Comparison of ENCODE assay signal across 38 cellular contexts in the genomic region with DNA sequence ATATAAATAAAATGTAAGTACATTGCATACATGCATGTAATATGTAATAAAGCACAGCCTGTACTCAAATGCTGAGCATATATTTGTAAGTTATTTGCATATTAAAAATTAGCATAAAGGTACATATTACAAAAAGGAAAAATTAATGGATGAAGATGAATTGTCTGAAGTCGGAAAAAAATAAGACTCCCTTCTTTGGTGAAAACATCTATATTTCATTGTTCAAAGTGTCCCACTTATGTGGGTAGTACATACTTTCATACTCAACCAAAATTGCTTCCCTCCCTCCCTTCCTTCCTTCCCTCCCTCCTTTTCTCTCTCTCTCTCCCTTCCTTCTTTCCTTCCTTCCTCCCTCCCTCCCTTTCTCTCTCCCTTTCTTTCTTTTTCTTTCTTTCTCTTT.
"Had no signal": no experiment of that assay in that cellular context is flagged by ENCODE, and none has a peak within 500 bp of the region (broad histone marks: within the 10 kb centered on the region; RNA-seq: fewer than 3 reads in every experiment).

No MANE protein-coding gene starts in this region.

- H3K4me3 Mint-ChIP-seq: activated B cell treated with CpG ODN at 0.5 μM for 24 hours; activated CD4-positive, alpha-beta memory T cell treated with anti-CD3 and anti-CD28 coated beads for 36 hours; activated CD4-positive, alpha-beta T cell treated with anti-CD3 and anti-CD28 coated beads, Interleukin-2, amount 10 ng/mL, durations not matched to agents 24 days and 14 days; activated CD8-positive, alpha-beta T cell treated with anti-CD3 and anti-CD28 coated beads for 36 hours; activated naive CD4-positive, alpha-beta T cell treated with anti-CD3 and anti-CD28 coated beads for 36 hours; activated naive CD8-positive, alpha-beta T cell treated with anti-CD3 and anti-CD28 coated beads for 36 hours; activated T-cell treated with anti-CD3 and anti-CD28 coated beads, Interleukin-2, amount 50 U/mL, for 4 hours; activated T-cell treated with anti-CD3 and anti-CD28 coated beads, Interleukin-2, amount 50 U/mL, for 72 hours; activated T-helper 1 cell treated with anti-CD3 and anti-CD28 coated beads, Interleukin-12 subunit alpha, Interleukin-12 subunit beta, Interleukin-2, Interleukin-4 antibody, amounts not matched to agents 30 ng/mL and 10 ng/mL and 1 ng/mL, durations not matched to agents 14 hours and 24 hours and 36 hours; activated T-helper 17 cell treated with anti-CD3 and anti-CD28 coated beads, Interleukin-2, amount 50 U/mL, for 72 hours; T-helper 1 cell treated with Interleukin-12 subunit alpha and Interleukin-12 subunit beta and Interleukin-4 antibody, amounts not matched to agents 30 μg/mL and 1 μg/mL, for 36 hours; T-helper 2 cell treated with Interferon-gamma antibody and Interleukin-4, amounts not matched to agents 5 μg/mL and 100 μg/mL, for 36 hours had no signal

- H3K36me3 ChIP-seq: adrenal gland, brain microvascular endothelial cell, breast epithelium had no signal

- H3K4me1 Mint-ChIP-seq: activated B cell treated with CpG ODN at 0.5 μM for 24 hours; activated CD4-positive, alpha-beta T cell treated with anti-CD3 and anti-CD28 coated beads, Interleukin-2, amount 10 ng/mL, durations not matched to agents 24 days and 14 days; activated naive CD8-positive, alpha-beta T cell treated with anti-CD3 and anti-CD28 coated beads for 36 hours; activated T-helper 17 cell treated with anti-CD3 and anti-CD28 coated beads, Interleukin-2, amount 50 U/mL, for 72 hours had no signal

- H3K27me3 ChIP-seq: adrenal gland, body of pancreas, brain microvascular endothelial cell, breast epithelium had no signal

- ATAC-seq: activated CD8-positive, alpha-beta T cell treated with anti-CD3 and anti-CD28 coated beads for 36 hours; activated naive CD4-positive, alpha-beta T cell treated with anti-CD3 and anti-CD28 coated beads, Interleukin-2, amount 50 U/mL, for 72 hours; activated T-cell treated with anti-CD3 and anti-CD28 coated beads, Interleukin-2, amount 50 U/mL, for 4 hours; activated T-cell treated with anti-CD3 and anti-CD28 coated beads, Interleukin-2, amount 50 U/mL, for 72 hours; activated T-helper 17 cell treated with anti-CD3 and anti-CD28 coated beads, Interleukin-2, amount 50 U/mL, for 72 hours; body of pancreas had no signal

- H3K27ac ChIP-seq: adrenal gland, body of pancreas, brain microvascular endothelial cell, breast epithelium, VCaP had no signal

- H3K27me3 Mint-ChIP-seq: activated B cell treated with CpG ODN at 0.5 μM for 24 hours; activated CD4-positive, alpha-beta memory T cell treated with anti-CD3 and anti-CD28 coated beads for 36 hours; activated CD4-positive, alpha-beta T cell treated with anti-CD3 and anti-CD28 coated beads, Interleukin-2, amount 10 ng/mL, durations not matched to agents 24 days and 14 days; activated CD8-positive, alpha-beta T cell treated with anti-CD3 and anti-CD28 coated beads for 36 hours; activated T-helper 17 cell treated with anti-CD3 and anti-CD28 coated beads, Interleukin-2, amount 50 U/mL, for 72 hours had no signal

- H3K4me3 ChIP-seq: adrenal gland, body of pancreas, breast epithelium had no signal

- H3K27ac Mint-ChIP-seq: activated B cell treated with CpG ODN at 0.5 μM for 24 hours; activated CD4-positive, alpha-beta memory T cell treated with anti-CD3 and anti-CD28 coated beads for 36 hours; activated CD4-positive, alpha-beta T cell treated with anti-CD3 and anti-CD28 coated beads, Interleukin-2, amount 10 ng/mL, durations not matched to agents 24 days and 14 days; activated CD8-positive, alpha-beta T cell treated with anti-CD3 and anti-CD28 coated beads for 36 hours; activated naive CD4-positive, alpha-beta T cell treated with anti-CD3 and anti-CD28 coated beads for 36 hours; activated naive CD4-positive, alpha-beta T cell treated with anti-CD3 and anti-CD28 coated beads, Interleukin-2, amount 50 U/mL, for 72 hours; activated naive CD8-positive, alpha-beta T cell treated with anti-CD3 and anti-CD28 coated beads for 36 hours; activated T-cell treated with anti-CD3 and anti-CD28 coated beads, Interleukin-2, amount 50 U/mL, for 72 hours; activated T-helper 1 cell treated with anti-CD3 and anti-CD28 coated beads, Interleukin-12 subunit alpha, Interleukin-12 subunit beta, Interleukin-2, Interleukin-4 antibody, amounts not matched to agents 30 ng/mL and 10 ng/mL and 1 ng/mL, durations not matched to agents 14 hours and 24 hours and 36 hours; activated T-helper 17 cell treated with anti-CD3 and anti-CD28 coated beads, Interleukin-2, amount 50 U/mL, for 72 hours; T-helper 1 cell treated with Interleukin-12 subunit alpha and Interleukin-12 subunit beta and Interleukin-4 antibody, amounts not matched to agents 30 μg/mL and 1 μg/mL, for 36 hours; T-helper 2 cell treated with Interferon-gamma antibody and Interleukin-4, amounts not matched to agents 5 μg/mL and 100 μg/mL, for 36 hours had no signal

- H3K9me3 ChIP-seq: adrenal gland, body of pancreas, breast epithelium had no signal

- H3K9me3 Mint-ChIP-seq: activated CD4-positive, alpha-beta T cell treated with anti-CD3 and anti-CD28 coated beads, Interleukin-2, amount 10 ng/mL, durations not matched to agents 24 days and 14 days; activated T-helper 1 cell treated with anti-CD3 and anti-CD28 coated beads, Interleukin-12 subunit alpha, Interleukin-12 subunit beta, Interleukin-2, Interleukin-4 antibody, amounts not matched to agents 30 ng/mL and 10 ng/mL and 1 ng/mL, durations not matched to agents 14 hours and 24 hours and 36 hours; T-helper 1 cell treated with Interleukin-12 subunit alpha and Interleukin-12 subunit beta and Interleukin-4 antibody, amounts not matched to agents 30 μg/mL and 1 μg/mL, for 36 hours; T-helper 2 cell treated with Interferon-gamma antibody and Interleukin-4, amounts not matched to agents 5 μg/mL and 100 μg/mL, for 36 hours had no signal

- FAIRE-seq: astrocyte, TTC549 had no signal

- DNase-seq: activated B cell treated with CpG ODN at 0.5 μM for 24 hours; activated CD4-positive, alpha-beta memory T cell treated with anti-CD3 and anti-CD28 coated beads for 36 hours; activated CD4-positive, alpha-beta T cell treated with anti-CD3 and anti-CD28 coated beads for 4 hours; activated CD4-positive, alpha-beta T cell treated with anti-CD3 and anti-CD28 coated beads, Interleukin-2, amount 10 ng/mL, durations not matched to agents 24 days and 14 days; activated CD4-positive, alpha-beta T cell treated with anti-CD3 and anti-CD28 coated beads, Interleukin-2, amount 50 U/mL, for 1 hour; activated CD4-positive, alpha-beta T cell treated with anti-CD3 and anti-CD28 coated beads, Interleukin-2, amount 50 U/mL, for 4 hours; activated CD4-positive, CD25-positive, alpha-beta regulatory T cell treated with anti-CD3 and anti-CD28 coated beads, Interleukin-2, amount 50 U/mL, for 72 hours; activated CD8-positive, alpha-beta memory T cell treated with anti-CD3 and anti-CD28 coated beads, Interleukin-2, amount 50 U/mL, for 4 hours; activated CD8-positive, alpha-beta T cell treated with anti-CD3 and anti-CD28 coated beads for 36 hours; activated effector memory CD4-positive, alpha-beta T cell treated with anti-CD3 and anti-CD28 coated beads, Interleukin-2, amount 50 U/mL, for 16 hours; activated gamma-delta T cell treated with Interleukin-2 at 50 U/mL for 16 hours; activated naive CD4-positive, alpha-beta T cell; activated naive CD4-positive, alpha-beta T cell treated with anti-CD3 and anti-CD28 coated beads for 36 hours; activated naive CD4-positive, alpha-beta T cell treated with anti-CD3 and anti-CD28 coated beads, Interleukin-2, amount 50 U/mL, for 16 hours; activated naive CD8-positive, alpha-beta T cell treated with anti-CD3 and anti-CD28 coated beads for 36 hours; activated T-cell treated with anti-CD3 and anti-CD28 coated beads for 4 hours; activated T-cell treated with anti-CD3 and anti-CD28 coated beads, Interleukin-2, amount 50 U/mL, for 1 hour; activated T-cell treated with anti-CD3 and anti-CD28 coated beads, Interleukin-2, amount 50 U/mL, for 4 hours; activated T-cell treated with anti-CD3 and anti-CD28 coated beads, Interleukin-2, amount 50 U/mL, for 72 hours; adrenal gland; amniotic stem cell; aorta; body of pancreas; brain microvascular endothelial cell; central memory CD4-positive, alpha-beta T cell; cerebellar nuclear complex; T-helper 1 cell; T-helper 2 cell; T-helper 9 cell had no signal

- H3K4me1 ChIP-seq: adrenal gland, body of pancreas, breast epithelium had no signal

- H3K36me3 Mint-ChIP-seq: activated CD4-positive, alpha-beta memory T cell treated with anti-CD3 and anti-CD28 coated beads for 36 hours; activated naive CD4-positive, alpha-beta T cell treated with anti-CD3 and anti-CD28 coated beads, Interleukin-2, amount 50 U/mL, for 72 hours; activated naive CD8-positive, alpha-beta T cell treated with anti-CD3 and anti-CD28 coated beads for 36 hours had no signal
